In genomic region chr18:3411854-3412268, GRCh38 we compare ENCODE assay signal across 9 cellular contexts. TPM values are rescaled to one million over a fixed set of nuclear protein-coding genes. Genes with fewer than 3 reads are reported as not detected.
DNase-seq lines count a peak whose midpoint lies in the region; ATAC-seq and TF ChIP-seq lines count a peak whose summit lies in the region.
"Had no signal": no experiment of that assay in that cellular context is flagged by ENCODE, and none has a peak within 500 bp of the region (broad histone marks: within the 10 kb centered on the region; RNA-seq: fewer than 3 reads in every experiment).

No MANE protein-coding gene starts in this region.

- in situ Hi-C loops in KBM-7 (cut with MboI; ENCODE audit: low pct_unique_long_range_greater_than_20kb, low sequenced_read_pairs) = no loop called here

- H3K36me3 ChIP-seq in right atrium auricular region = no peaks in the 10 kb centered on the region
- H3K36me3 ChIP-seq in hepatocyte (replicated peaks; ENCODE audit: insufficient read depth, low read depth) = no peaks in the 10 kb centered on the region

- no peaks in the 10 kb centered on the region for H3K9me2 ChIP-seq in hepatocyte (replicated peaks; ENCODE audit: insufficient read depth)

- H3K27ac ChIP-seq in right atrium auricular region (no peak overlapping the region), hepatocyte (no peak overlapping the region)

- no peaks in the 10 kb centered on the region for H4K20me1 ChIP-seq in hepatocyte (ENCODE audit: insufficient read depth, poor library complexity, severe bottlenecking)

- H2AFZ ChIP-seq in hepatocyte = no peak overlapping the region

- H3K4me3 Mint-ChIP-seq in IgD-negative memory B cell = peak overlapping the region; percentile 45 to 94 (median 80)
- H3K4me3 Mint-ChIP-seq in activated naive CD4-positive, alpha-beta T cell treated with anti-CD3 and anti-CD28 coated beads, Interleukin-2, amount 10 ng/mL, durations not matched to agents 7 days and 5 days = no peak overlapping the region
- H3K4me3 Mint-ChIP-seq: neural crest cell had no signal

- no peak for ATAC-seq in GM18867 (IDR thresholded peaks at IDR 0.05; ENCODE audit: unreplicated experiment)

- no peaks in the 10 kb centered on the region for H3K27me3 ChIP-seq in right atrium auricular region
- no peaks in the 10 kb centered on the region for H3K27me3 ChIP-seq in hepatocyte

- peak overlapping the region; percentile 17 to 40 for H3K4me3 ChIP-seq in right atrium auricular region
- no peak overlapping the region for H3K4me3 ChIP-seq in hepatocyte

- CTCF ChIA-PET in activated naive CD4-positive, alpha-beta T cell treated with anti-CD3 and anti-CD28 coated beads, Interleukin-2, amount 10 ng/mL, durations not matched to agents 7 days and 5 days (lab: Charles Lee) = no interaction called here

- H3K9me3 ChIP-seq in right atrium auricular region (no peaks in the 10 kb centered on the region), hepatocyte (ENCODE audit: low read depth) (no peaks in the 10 kb centered on the region)

- DNase-seq in activated naive CD4-positive, alpha-beta T cell treated with anti-CD3 and anti-CD28 coated beads, Interleukin-2, amount 10 ng/mL, durations not matched to agents 7 days and 5 days = peak; percentile 36
- DNase-seq in right atrium auricular region (ENCODE audit: low spot score) (no peak), hepatocyte (ENCODE audit: low spot score) (no peak), KBM-7 (no peak)
- peak; percentile 37 for DNase-seq in stimulated activated CD8-positive, alpha-beta memory T cell treated with anti-CD3 and anti-CD28 coated beads, Interleukin-4, amount 100 ng/mL, for 48 hours
- DNase-seq in effector CD8-positive, alpha-beta T cell (lab: John Stamatoyannopoulos, UW) = no peak

- 93% methylated on average over 28 of the region's 28 CpGs for WGBS in hepatocyte (ENCODE audit: low lambda C conversion rate, missing lambda C conversion rate)

- H3K27ac Mint-ChIP-seq in IgD-negative memory B cell = no peak overlapping the region
- no peak overlapping the region for H3K27ac Mint-ChIP-seq in activated naive CD4-positive, alpha-beta T cell treated with anti-CD3 and anti-CD28 coated beads, Interleukin-2, amount 10 ng/mL, durations not matched to agents 7 days and 5 days

- no peak overlapping the region for H3K4me2 ChIP-seq in hepatocyte

- H3K4me1 ChIP-seq in right atrium auricular region (no peaks in the 10 kb centered on the region), hepatocyte (ENCODE audit: insufficient read depth) (no peaks in the 10 kb centered on the region)

- H3K27me3 Mint-ChIP-seq in IgD-negative memory B cell = peaks cover 2% of the 10 kb centered on the region
- peaks cover 3% of the 10 kb centered on the region for H3K27me3 Mint-ChIP-seq in activated naive CD4-positive, alpha-beta T cell treated with anti-CD3 and anti-CD28 coated beads, Interleukin-2, amount 10 ng/mL, durations not matched to agents 7 days and 5 days

- H3K79me2 ChIP-seq in hepatocyte = no peaks in the 10 kb centered on the region

- H3K4me1 Mint-ChIP-seq in IgD-negative memory B cell = peaks cover 0 to 5% (median 4%) of the 10 kb centered on the region in 3 donors
- peaks cover 9% of the 10 kb centered on the region for H3K4me1 Mint-ChIP-seq in activated naive CD4-positive, alpha-beta T cell treated with anti-CD3 and anti-CD28 coated beads, Interleukin-2, amount 10 ng/mL, durations not matched to agents 7 days and 5 days

- H3K36me3 Mint-ChIP-seq in IgD-negative memory B cell = peaks cover 4% of the 10 kb centered on the region
- no peaks in the 10 kb centered on the region for H3K36me3 Mint-ChIP-seq in activated naive CD4-positive, alpha-beta T cell treated with anti-CD3 and anti-CD28 coated beads, Interleukin-2, amount 10 ng/mL, durations not matched to agents 7 days and 5 days

- H3K9me3 Mint-ChIP-seq in IgD-negative memory B cell = no peaks in the 10 kb centered on the region
- no peaks in the 10 kb centered on the region for H3K9me3 Mint-ChIP-seq in activated naive CD4-positive, alpha-beta T cell treated with anti-CD3 and anti-CD28 coated beads, Interleukin-2, amount 10 ng/mL, durations not matched to agents 7 days and 5 days

- TF ChIP-seq CTCF in right atrium auricular region (IDR thresholded peaks at IDR 0.05) (no peak), hepatocyte (IDR thresholded peaks at IDR 0.05; ENCODE audit: poor library complexity) (no peak)

RNA-seq across cellular contexts. Expression of gene TGIF1, which starts 38.1 kb away (rescaled TPM):
- 38.7 TPM for polyA plus RNA-seq in IgD-negative memory B cell
- 10 to 100 TPM; 32.1 to 44.8 TPM for total RNA-seq in right atrium auricular region
- 129 and 162 TPM in 2 replicates for total RNA-seq in hepatocyte
- 152 and 193 TPM in 2 replicates for polyA plus RNA-seq in hepatocyte

Comparison
In these comparisons a context has a peak if more than half of its experiments do, and no peak if none do; other contexts are left out.
1. DNase-seq: peak in activated naive CD4-positive, alpha-beta T cell treated with anti-CD3 and anti-CD28 coated beads, Interleukin-2, amount 10 ng/mL, durations not matched to agents 7 days and 5 days (single experiment) and stimulated activated CD8-positive, alpha-beta memory T cell treated with anti-CD3 and anti-CD28 coated beads, Interleukin-4, amount 100 ng/mL, for 48 hours (single experiment); none in right atrium auricular region (single experiment), effector CD8-positive, alpha-beta T cell (single experiment), hepatocyte (single experiment) and KBM-7 (single experiment).